Comparison of ENCODE assay signal across 9 cellular contexts in the genomic region with DNA sequence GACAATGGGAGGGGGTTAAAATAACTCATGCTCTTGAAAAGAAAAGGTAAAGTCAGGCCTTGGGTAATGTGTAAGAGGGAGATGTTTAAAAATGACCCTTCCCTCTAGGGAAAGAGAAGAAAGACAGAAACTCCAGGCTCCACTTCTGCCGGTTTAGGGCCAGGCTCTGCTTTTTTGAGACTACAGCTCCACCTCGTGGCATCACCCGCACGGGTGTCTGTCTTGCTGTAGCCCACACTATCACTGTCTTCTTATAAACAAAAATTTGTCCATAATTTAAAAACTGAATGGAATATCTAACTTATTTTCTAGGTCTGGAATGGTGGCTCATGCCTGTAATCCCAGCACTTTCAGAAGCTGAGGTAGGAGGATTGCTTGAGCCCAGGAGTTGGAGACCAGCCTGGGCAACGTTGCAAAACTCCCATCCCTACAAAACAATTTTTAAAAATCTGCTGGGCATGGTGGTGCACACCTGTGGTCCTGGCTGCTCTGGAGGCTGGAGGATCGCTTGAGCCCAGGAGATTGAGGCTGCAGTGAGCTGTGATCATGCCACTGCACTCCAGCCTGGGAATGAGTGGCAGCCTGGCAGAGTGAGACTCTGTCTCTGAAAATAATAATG.
A peak's percentile ranks its signal among the peaks of the same experiment; 100 is the strongest.
DNase-seq lines count a peak whose midpoint lies in the region; ATAC-seq, FAIRE-seq and TF ChIP-seq lines count a peak whose summit lies in the region.
"Had no signal": no experiment of that assay in that cellular context is flagged by ENCODE, and none has a peak within 500 bp of the region (broad histone marks: within the 10 kb centered on the region; RNA-seq: fewer than 3 reads in every experiment).

No MANE protein-coding gene starts in this region.

- peak; percentile 72 for ATAC-seq in DND-41 (ENCODE audit: insufficient read depth, low read depth)
- peak; percentile 68 for ATAC-seq in HG02610 (IDR thresholded peaks at IDR 0.05; ENCODE audit: unreplicated experiment)
- ATAC-seq in activated CD8-positive, alpha-beta memory T cell treated with anti-CD3 and anti-CD28 coated beads, Interleukin-2, amount 10 ng/mL, durations not matched to agents 7 days and 5 days = peak; percentile 56
- peak; percentile 55 for ATAC-seq in mucosa of descending colon
- peak; percentile 63 to 77 for ATAC-seq in stimulated activated naive B cell treated with anti-CD40 and anti-IgM and Interleukin-4, amounts not matched to agents 10 μg/mL and 1 μg/mL and 100 μg/mL, for 72 hours (replicated peaks)
- no peak for ATAC-seq in HG02642 (IDR thresholded peaks at IDR 0.05; ENCODE audit: poor library complexity, unreplicated experiment)

- no peak overlapping the region for H3K4me3 Mint-ChIP-seq in activated CD8-positive, alpha-beta memory T cell treated with anti-CD3 and anti-CD28 coated beads, Interleukin-2, amount 10 ng/mL, durations not matched to agents 7 days and 5 days
- H3K4me3 Mint-ChIP-seq in stimulated activated naive B cell treated with anti-CD40 and anti-IgM and Interleukin-4, amounts not matched to agents 10 μg/mL and 1 μg/mL and 100 μg/mL, for 72 hours = no peak overlapping the region

- CTCF ChIA-PET in activated CD8-positive, alpha-beta memory T cell treated with anti-CD3 and anti-CD28 coated beads, Interleukin-2, amount 10 ng/mL, durations not matched to agents 7 days and 5 days (lab: Charles Lee) = interaction anchor here (0.9 to 9.8 kb wide), 16 partner anchors 9 to 467 kb away, joined by 3 to 195 read pairs (median 4); no protein-coding TSS in a partner anchor

- H3K27me3 ChIP-seq in DND-41 (ENCODE audit: insufficient read depth, low read length, poor library complexity) = peaks cover 6% of the 10 kb centered on the region

- intact Hi-C loops in mucosa of descending colon (cut with DNase I, micrococcal nuclease) = loop anchor here (2.0 to 10.0 kb wide), 3 partner anchors 85 to 409 kb away; a partner anchor contains a TSS

- peak; percentile 61 for DNase-seq in DND-41
- DNase-seq in NOMO-1 (lab: John Stamatoyannopoulos, UW; ENCODE audit: unreplicated experiment in 2 of 2) = peak; percentile 66 to 85
- DNase-seq in activated CD8-positive, alpha-beta memory T cell treated with anti-CD3 and anti-CD28 coated beads, Interleukin-2, amount 10 ng/mL, durations not matched to agents 7 days and 5 days = peak; percentile 77
- peak in 2 of 3 donors; percentile 81 to 86 for DNase-seq in mucosa of descending colon
- DNase-seq in stimulated activated naive B cell treated with anti-CD40 and anti-IgM and Interleukin-4, amounts not matched to agents 10 μg/mL and 1 μg/mL and 100 μg/mL, for 72 hours = peak; percentile 40

- TF ChIP-seq CTCF in DND-41 (IDR thresholded peaks at IDR 0.05; ENCODE audit: borderline replicate concordance, extremely low read depth, low read length, poor library complexity, severe bottlenecking) (peak; percentile 85), mucosa of descending colon (IDR thresholded peaks at IDR 0.05) (peak; percentile 45)

- H3K4me1 ChIP-seq in DND-41 (ENCODE audit: insufficient read depth, low read length) = peaks cover 8% of the 10 kb centered on the region
- no peaks in the 10 kb centered on the region for H3K4me1 ChIP-seq in mucosa of descending colon (ENCODE audit: low read depth)

- no peak overlapping the region for H2AFZ ChIP-seq in DND-41 (ENCODE audit: low read depth, low read length)

- H4K20me1 ChIP-seq in DND-41 (ENCODE audit: insufficient read depth, low read length) = no peaks in the 10 kb centered on the region

- no peaks in the 10 kb centered on the region for H3K36me3 Mint-ChIP-seq in activated CD8-positive, alpha-beta memory T cell treated with anti-CD3 and anti-CD28 coated beads, Interleukin-2, amount 10 ng/mL, durations not matched to agents 7 days and 5 days
- H3K36me3 Mint-ChIP-seq in stimulated activated naive B cell treated with anti-CD40 and anti-IgM and Interleukin-4, amounts not matched to agents 10 μg/mL and 1 μg/mL and 100 μg/mL, for 72 hours = no peaks in the 10 kb centered on the region

- peak; percentile 39 for FAIRE-seq in endometrium (lab: Jason Lieb, UNC)
- FAIRE-seq: colon had no signal

- no peak overlapping the region for H3K4me2 ChIP-seq in DND-41 (ENCODE audit: insufficient read depth, low read length)

- H3K79me2 ChIP-seq in DND-41 (ENCODE audit: insufficient read depth, low read length) = no peaks in the 10 kb centered on the region

- H3K9me3 ChIP-seq in DND-41 (ENCODE audit: insufficient read depth, low read length, severe bottlenecking) (no peaks in the 10 kb centered on the region), mucosa of descending colon (no peaks in the 10 kb centered on the region)

- H3K36me3 ChIP-seq in DND-41 (ENCODE audit: insufficient read depth, low read length) = no peaks in the 10 kb centered on the region
- H3K36me3 ChIP-seq in mucosa of descending colon (ENCODE audit: low read depth) = no peaks in the 10 kb centered on the region

- peaks cover 21% of the 10 kb centered on the region for H3K27me3 Mint-ChIP-seq in activated CD8-positive, alpha-beta memory T cell treated with anti-CD3 and anti-CD28 coated beads, Interleukin-2, amount 10 ng/mL, durations not matched to agents 7 days and 5 days
- H3K27me3 Mint-ChIP-seq in stimulated activated naive B cell treated with anti-CD40 and anti-IgM and Interleukin-4, amounts not matched to agents 10 μg/mL and 1 μg/mL and 100 μg/mL, for 72 hours = peaks cover 22 to 40% of the 10 kb centered on the region in 2 donors

- no peaks in the 10 kb centered on the region for H3K9me3 Mint-ChIP-seq in activated CD8-positive, alpha-beta memory T cell treated with anti-CD3 and anti-CD28 coated beads, Interleukin-2, amount 10 ng/mL, durations not matched to agents 7 days and 5 days (ENCODE audit: low read depth)
- H3K9me3 Mint-ChIP-seq in stimulated activated naive B cell treated with anti-CD40 and anti-IgM and Interleukin-4, amounts not matched to agents 10 μg/mL and 1 μg/mL and 100 μg/mL, for 72 hours = no peaks in the 10 kb centered on the region

- H3K27ac Mint-ChIP-seq in activated CD8-positive, alpha-beta memory T cell treated with anti-CD3 and anti-CD28 coated beads, Interleukin-2, amount 10 ng/mL, durations not matched to agents 7 days and 5 days = no peak overlapping the region
- no peak overlapping the region for H3K27ac Mint-ChIP-seq in stimulated activated naive B cell treated with anti-CD40 and anti-IgM and Interleukin-4, amounts not matched to agents 10 μg/mL and 1 μg/mL and 100 μg/mL, for 72 hours

- H3K27ac ChIP-seq in DND-41 (ENCODE audit: low read length) = no peak overlapping the region

- peaks cover 2% of the 10 kb centered on the region for H3K4me1 Mint-ChIP-seq in activated CD8-positive, alpha-beta memory T cell treated with anti-CD3 and anti-CD28 coated beads, Interleukin-2, amount 10 ng/mL, durations not matched to agents 7 days and 5 days
- H3K4me1 Mint-ChIP-seq in stimulated activated naive B cell treated with anti-CD40 and anti-IgM and Interleukin-4, amounts not matched to agents 10 μg/mL and 1 μg/mL and 100 μg/mL, for 72 hours = peaks cover 8 to 20% of the 10 kb centered on the region in 2 donors

- no peak overlapping the region for H3K9ac ChIP-seq in DND-41 (ENCODE audit: low read depth, low read length)

- H3K4me3 ChIP-seq in DND-41 (ENCODE audit: low read depth in 1 of 2, low read length in 2 of 2) (no peak overlapping the region), mucosa of descending colon (no peak overlapping the region)
